18 cellular contexts compared by ENCODE assay signal in the genomic region with DNA sequence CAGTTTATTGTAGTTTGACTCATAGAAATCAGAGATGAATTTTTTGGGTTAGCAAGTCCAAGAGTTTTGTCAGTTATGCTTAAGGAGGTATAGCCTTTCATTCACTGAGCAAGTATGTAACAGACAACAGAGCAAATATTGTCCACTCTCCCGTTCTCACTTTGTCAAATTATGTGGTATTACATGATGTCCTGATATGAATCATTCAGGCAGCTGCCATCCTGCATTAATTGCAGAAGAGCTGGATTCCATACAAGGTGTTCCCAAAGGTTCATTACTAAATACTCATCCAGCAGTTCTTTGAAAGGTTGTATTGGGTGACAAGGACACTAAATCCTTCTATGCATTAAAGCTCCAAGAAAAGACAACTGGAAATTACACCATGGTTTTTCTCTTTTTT. TPM values are rescaled to one million over a fixed set of nuclear protein-coding genes. Genes with fewer than 3 reads are reported as not detected.
"Had no signal": no experiment of that assay in that cellular context is flagged by ENCODE, and none has a peak within 500 bp of the region (broad histone marks: within the 10 kb centered on the region; RNA-seq: fewer than 3 reads in every experiment).

No MANE protein-coding gene starts in this region.

- H3K79me2 ChIP-seq: hepatocyte had no signal

- H3K27me3 ChIP-seq: body of pancreas, esophagus squamous epithelium, hepatocyte, right atrium auricular region, transverse colon had no signal

- H3K4me1 ChIP-seq: body of pancreas, esophagus squamous epithelium, right atrium auricular region, transverse colon had no signal

- H3K4me2 ChIP-seq: hepatocyte had no signal

- H2AFZ ChIP-seq: hepatocyte had no signal

- H3K9me3 ChIP-seq: body of pancreas, esophagus squamous epithelium, right atrium auricular region, transverse colon had no signal

- H3K4me3 ChIP-seq: body of pancreas, esophagus squamous epithelium, hepatocyte, right atrium auricular region, SK-N-MC, transverse colon had no signal

- H3K36me3 ChIP-seq: esophagus squamous epithelium, right atrium auricular region, transverse colon had no signal

- DNase-seq: activated CD4-positive, alpha-beta T cell treated with anti-CD3 and anti-CD28 coated beads for 48 hours; activated naive CD4-positive, alpha-beta T cell treated with anti-CD3 and anti-CD28 coated beads for 36 hours; body of pancreas; esophagus squamous epithelium; midbrain; naive B cell; posterior cingulate gyrus; stimulated activated CD4-positive, alpha-beta T cell treated with anti-CD3 and anti-CD28 coated beads, Interleukin-1b, Interleukin-23, amount 100 ng/mL, for 48 hours; stimulated activated naive B cell treated with anti-CD40 and anti-IgM and Interleukin-4, amounts not matched to agents 10 μg/mL and 1 μg/mL and 100 μg/mL, for 72 hours; transverse colon had no signal

- H3K27ac ChIP-seq: body of pancreas, esophagus squamous epithelium, hepatocyte, right atrium auricular region, SK-N-MC, transverse colon had no signal

RNA-seq across cellular contexts. Expression of a gene that starts 29.9 kb away (rescaled TPM):
- total RNA-seq: activated naive CD4-positive, alpha-beta T cell treated with anti-CD3 and anti-CD28 coated beads for 36 hours; body of pancreas; chondrocyte; dermis microvascular lymphatic vessel endothelial cell; right atrium auricular region; subcutaneous adipose tissue; T-helper 1 cell treated with Interleukin-12 subunit alpha and Interleukin-12 subunit beta and Interleukin-4 antibody, amounts not matched to agents 30 ng/mL and 1 ng/mL, for 36 hours had no signal
- polyA plus RNA-seq: adipose tissue had no signal
